In genomic region chr1:25781130-25781433, GRCh38 we compare ENCODE assay signal across 27 cellular contexts.
"Had no signal": no experiment of that assay in that cellular context is flagged by ENCODE, and none has a peak within 500 bp of the region (broad histone marks: within the 10 kb centered on the region; RNA-seq: fewer than 3 reads in every experiment).

No MANE protein-coding gene starts in this region.

- H3K4me1 Mint-ChIP-seq: activated CD8-positive, alpha-beta memory T cell treated with anti-CD3 and anti-CD28 coated beads, Interleukin-2, amount 10 ng/mL, durations not matched to agents 7 days and 5 days had no signal

- ATAC-seq: activated CD4-positive, alpha-beta T cell treated with anti-CD3 and anti-CD28 coated beads for 36 hours; activated CD8-positive, alpha-beta memory T cell treated with anti-CD3 and anti-CD28 coated beads, Interleukin-2, amount 10 ng/mL, durations not matched to agents 7 days and 5 days; activated CD8-positive, alpha-beta T cell treated with anti-CD3 and anti-CD28 coated beads, Interleukin-2, amount 10 ng/mL, durations not matched to agents 7 days and 5 days; body of pancreas; left ventricle myocardium superior; stimulated activated naive CD8-positive, alpha-beta T cell treated with anti-CD3 and anti-CD28 coated beads, Interleukin-15, Interleukin-2, amounts not matched to agents 100 U/mL and 50 U/mL, for 24 hours had no signal

- H3K9me3 Mint-ChIP-seq: mesothelial cell of epicardium; naive B cell; T-helper 1 cell treated with Interleukin-12 subunit alpha and Interleukin-12 subunit beta and Interleukin-4 antibody, amounts not matched to agents 30 μg/mL and 1 μg/mL, for 36 hours had no signal

- H3K27me3 Mint-ChIP-seq: activated CD4-positive, alpha-beta T cell treated with anti-CD3 and anti-CD28 coated beads for 36 hours; activated CD8-positive, alpha-beta memory T cell treated with anti-CD3 and anti-CD28 coated beads, Interleukin-2, amount 10 ng/mL, durations not matched to agents 7 days and 5 days; activated naive CD8-positive, alpha-beta T cell had no signal

- H3K27me3 ChIP-seq: adrenal gland, body of pancreas, colonic mucosa, esophagus squamous epithelium, right atrium auricular region, spleen, testis, transverse colon had no signal

- H3K4me1 ChIP-seq: adrenal gland, colonic mucosa had no signal

- H3K36me3 Mint-ChIP-seq: activated CD8-positive, alpha-beta memory T cell treated with anti-CD3 and anti-CD28 coated beads, Interleukin-2, amount 10 ng/mL, durations not matched to agents 7 days and 5 days; activated naive CD8-positive, alpha-beta T cell; mesothelial cell of epicardium; naive B cell had no signal

- H3K4me3 ChIP-seq: adrenal gland, body of pancreas, colonic mucosa, esophagus squamous epithelium, right atrium auricular region, spleen, testis, transverse colon had no signal

- H3K27ac ChIP-seq: body of pancreas, colonic mucosa, epithelial cell of prostate, esophagus squamous epithelium, right atrium auricular region, spleen, testis, transverse colon had no signal

- H3K9me3 ChIP-seq: adrenal gland, body of pancreas, colonic mucosa, esophagus squamous epithelium, right atrium auricular region, spleen, testis, transverse colon had no signal

- H3K27ac Mint-ChIP-seq: activated CD4-positive, alpha-beta T cell treated with anti-CD3 and anti-CD28 coated beads for 36 hours; activated CD8-positive, alpha-beta memory T cell treated with anti-CD3 and anti-CD28 coated beads, Interleukin-2, amount 10 ng/mL, durations not matched to agents 7 days and 5 days; activated CD8-positive, alpha-beta T cell treated with anti-CD3 and anti-CD28 coated beads, Interleukin-2, amount 10 ng/mL, durations not matched to agents 7 days and 5 days; activated naive CD8-positive, alpha-beta T cell; mesothelial cell of epicardium; naive B cell; T-helper 1 cell treated with Interleukin-12 subunit alpha and Interleukin-12 subunit beta and Interleukin-4 antibody, amounts not matched to agents 30 μg/mL and 1 μg/mL, for 36 hours had no signal

- H3K36me3 ChIP-seq: adrenal gland, colonic mucosa, right atrium auricular region, transverse colon had no signal

- H3K4me3 Mint-ChIP-seq: activated CD4-positive, alpha-beta T cell treated with anti-CD3 and anti-CD28 coated beads for 36 hours; activated CD8-positive, alpha-beta memory T cell treated with anti-CD3 and anti-CD28 coated beads, Interleukin-2, amount 10 ng/mL, durations not matched to agents 7 days and 5 days; activated CD8-positive, alpha-beta T cell treated with anti-CD3 and anti-CD28 coated beads, Interleukin-2, amount 10 ng/mL, durations not matched to agents 7 days and 5 days; activated naive CD8-positive, alpha-beta T cell; mesothelial cell of epicardium; naive B cell; T-helper 1 cell treated with Interleukin-12 subunit alpha and Interleukin-12 subunit beta and Interleukin-4 antibody, amounts not matched to agents 30 μg/mL and 1 μg/mL, for 36 hours had no signal

- DNase-seq: activated CD4-positive, alpha-beta T cell treated with anti-CD3 and anti-CD28 coated beads for 36 hours; activated CD4-positive, CD25-positive, alpha-beta regulatory T cell; activated CD8-positive, alpha-beta memory T cell treated with anti-CD3 and anti-CD28 coated beads, Interleukin-2, amount 10 ng/mL, durations not matched to agents 7 days and 5 days; activated CD8-positive, alpha-beta T cell treated with anti-CD3 and anti-CD28 coated beads, Interleukin-2, amount 10 ng/mL, durations not matched to agents 7 days and 5 days; activated naive CD4-positive, alpha-beta T cell; activated T-cell treated with anti-CD3 and anti-CD28 coated beads, Interleukin-2, amount 50 U/mL, for 48 hours; adrenal gland; aorta; body of pancreas; cerebellar nuclear complex; colonic mucosa; effector CD8-positive, alpha-beta T cell; esophagus squamous epithelium; foreskin melanocyte; left ventricle myocardium superior; mammary epithelial cell; naive B cell; occipital lobe; spleen; stimulated activated naive CD8-positive, alpha-beta T cell treated with anti-CD3 and anti-CD28 coated beads, Interleukin-15, Interleukin-2, amounts not matched to agents 100 U/mL and 50 U/mL, for 24 hours had no signal
